In genomic region chr1:35187816-35188342, GRCh38 we compare ENCODE assay signal across 18 cellular contexts. TPM values are rescaled to one million over a fixed set of nuclear protein-coding genes. Genes with fewer than 3 reads are reported as not detected.
DNase-seq lines count a peak whose midpoint lies in the region; ATAC-seq, FAIRE-seq and TF ChIP-seq lines count a peak whose summit lies in the region.
"Had no signal": no experiment of that assay in that cellular context is flagged by ENCODE, and none has a peak within 500 bp of the region (broad histone marks: within the 10 kb centered on the region; RNA-seq: fewer than 3 reads in every experiment).

No MANE protein-coding gene starts in this region.

- no peaks in the 10 kb centered on the region for H3K9me3 Mint-ChIP-seq in CD8-positive, alpha-beta memory T cell
- no peaks in the 10 kb centered on the region; the same call in 1 of the 2 replicates for H3K9me3 Mint-ChIP-seq in HFFc6
- no peaks in the 10 kb centered on the region for H3K9me3 Mint-ChIP-seq in astrocyte (ENCODE audit: unreplicated experiment)

- 60 to 70% methylated on average over 7 of the region's 7 CpGs for WGBS in upper lobe of left lung, 2 donors

- POLR2A ChIA-PET in CD8-positive, alpha-beta memory T cell (lab: Charles Lee): no interaction called here

- no peaks in the 10 kb centered on the region for H3K9me2 ChIP-seq in neural cell (ENCODE audit: insufficient read depth, low read length)

- peaks cover 83% of the 10 kb centered on the region for H3K36me3 ChIP-seq in CD8-positive, alpha-beta memory T cell (ENCODE audit: insufficient read depth, low read length)
- H3K36me3 ChIP-seq in astrocyte (ENCODE audit: insufficient read depth, low read length) (peaks cover 83% of the 10 kb centered on the region), neural cell (ENCODE audit: insufficient read depth, low read length) (peaks cover 39% of the 10 kb centered on the region), upper lobe of left lung (peaks cover 59 to 86% (median 79%) of the 10 kb centered on the region in 4 donors)

- H3K27me3 Mint-ChIP-seq in CD8-positive, alpha-beta memory T cell: peaks cover 0 to 4% of the 10 kb centered on the region in 2 donors
- H3K27me3 Mint-ChIP-seq in HFFc6 (ENCODE audit: insufficient read depth): peaks cover 12% of the 10 kb centered on the region
- H3K27me3 Mint-ChIP-seq in astrocyte (ENCODE audit: low read depth, unreplicated experiment): no peaks in the 10 kb centered on the region

- CTCF ChIA-PET in CD8-positive, alpha-beta memory T cell (lab: Charles Lee): no interaction called here

- no peak for DNase-seq in CD8-positive, alpha-beta memory T cell
- DNase-seq in HFFc6 (no peak), astrocyte (ENCODE audit: low read depth) (no peak), OCI-M1 (lab: John Stamatoyannopoulos, UW) (no peak), upper lobe of left lung (no peak), dedifferentiated amniotic fluid mesenchymal stem cell (ENCODE audit: extremely low spot score) (no peak)
- DNase-seq: activated CD8-positive, alpha-beta memory T cell treated with anti-CD3 and anti-CD28 coated beads, Interleukin-2, amount 50 U/mL, for 4 hours; heart left ventricle; KG1; NCI-H1694 treated with DMSO at 0.1 percent for 48 hours; NCI-H69; testis had no signal

- H4K20me1 ChIP-seq in astrocyte (ENCODE audit: insufficient read depth, low read length) (peaks cover 90% of the 10 kb centered on the region), neural cell (ENCODE audit: insufficient read depth) (peaks cover 87% of the 10 kb centered on the region)

- H3K27ac Mint-ChIP-seq in CD8-positive, alpha-beta memory T cell: peak overlapping the region in 7 of 8 donors; percentile 5 to 96 (median 79)
- H3K27ac Mint-ChIP-seq in HFFc6 (peak overlapping the region; percentile 42), astrocyte (ENCODE audit: unreplicated experiment) (no peak overlapping the region)

- peaks cover 67% of the 10 kb centered on the region for H3K4me1 ChIP-seq in CD8-positive, alpha-beta memory T cell (ENCODE audit: insufficient read depth, low read length)
- H3K4me1 ChIP-seq in astrocyte (ENCODE audit: insufficient read depth, low read length) (peaks cover 19% of the 10 kb centered on the region), upper lobe of left lung (peaks cover 46 to 74% (median 58%) of the 10 kb centered on the region in 4 donors)

- no peak for FAIRE-seq in astrocyte (lab: Jason Lieb, UNC)
- FAIRE-seq: D721Med, TTC549 had no signal

- H3K4me2 ChIP-seq in astrocyte (ENCODE audit: low read length) (peak overlapping the region; percentile 95), neural cell (ENCODE audit: low read length) (peak overlapping the region; percentile 56)

- peak overlapping the region; percentile 4 to 58 (median 16) for H3K4me3 Mint-ChIP-seq in CD8-positive, alpha-beta memory T cell
- H3K4me3 Mint-ChIP-seq in HFFc6 (peak overlapping the region; percentile 1), astrocyte (ENCODE audit: unreplicated experiment) (peak overlapping the region; percentile 2)

- H3F3A ChIP-seq in neural cell (ENCODE audit: insufficient read depth, low read length, poor library complexity, severe bottlenecking): peaks cover 3% of the 10 kb centered on the region

- no peak overlapping the region for H3K9ac ChIP-seq in astrocyte (ENCODE audit: low read length)
- no peak overlapping the region for H3K9ac ChIP-seq in neural cell (ENCODE audit: low read length)

- no peaks in the 10 kb centered on the region for H3K27me3 ChIP-seq in CD8-positive, alpha-beta memory T cell (ENCODE audit: insufficient read depth, low read length, poor library complexity, severe bottlenecking)
- H3K27me3 ChIP-seq in astrocyte (ENCODE audit: insufficient read depth, low read length): no peaks in the 10 kb centered on the region
- H3K27me3 ChIP-seq in neural cell (ENCODE audit: insufficient read depth, low read depth, low read length): no peaks in the 10 kb centered on the region
- no peaks in the 10 kb centered on the region for H3K27me3 ChIP-seq in upper lobe of left lung
- H3K27me3 ChIP-seq: body of pancreas, heart left ventricle, testis had no signal

- no peak for ATAC-seq in upper lobe of left lung (ENCODE audit: low FRiP score in 2 of 2)
- ATAC-seq: body of pancreas, heart left ventricle had no signal

- no peak for TF ChIP-seq CTCF in HFFc6 (IDR thresholded peaks at IDR 0.05)
- no peak for TF ChIP-seq CTCF in astrocyte (IDR thresholded peaks at IDR 0.05; ENCODE audit: insufficient read depth, low read depth, low read length)
- no peak for TF ChIP-seq CTCF in neural cell (IDR thresholded peaks at IDR 0.05; ENCODE audit: poor library complexity, severe bottlenecking)
- no peak for TF ChIP-seq CTCF in upper lobe of left lung (IDR thresholded peaks at IDR 0.05)

- H2AFZ ChIP-seq in astrocyte (ENCODE audit: low read depth, low read length): no peak overlapping the region
- no peak overlapping the region for H2AFZ ChIP-seq in neural cell (ENCODE audit: low read depth, low read length)

- H3K79me2 ChIP-seq in astrocyte (ENCODE audit: insufficient read depth, low read length): peaks cover 100% of the 10 kb centered on the region
- peaks cover 97% of the 10 kb centered on the region for H3K79me2 ChIP-seq in neural cell (replicated peaks; ENCODE audit: insufficient read depth, low read length)

- H3K36me3 Mint-ChIP-seq in CD8-positive, alpha-beta memory T cell: peaks cover 54 to 91% (median 56%) of the 10 kb centered on the region in 3 donors
- H3K36me3 Mint-ChIP-seq in HFFc6 (ENCODE audit: low read depth): peaks cover 88% of the 10 kb centered on the region
- H3K36me3 Mint-ChIP-seq in astrocyte (ENCODE audit: low read depth, unreplicated experiment): peaks cover 32% of the 10 kb centered on the region

- H3K4me3 ChIP-seq in CD8-positive, alpha-beta memory T cell (ENCODE audit: low read length): no peak overlapping the region
- H3K4me3 ChIP-seq in astrocyte (ENCODE audit: insufficient read depth, low read depth, low read length) (no peak overlapping the region), neural cell (ENCODE audit: low read length) (peak overlapping the region; percentile 82), upper lobe of left lung (no peak overlapping the region)
- H3K4me3 ChIP-seq: body of pancreas, heart left ventricle, testis had no signal

- no peak overlapping the region for H3K27ac ChIP-seq in CD8-positive, alpha-beta memory T cell (ENCODE audit: low read depth, low read length)
- H3K27ac ChIP-seq in astrocyte (ENCODE audit: low read depth, low read length) (no peak overlapping the region), neural cell (ENCODE audit: low read length) (no peak overlapping the region), upper lobe of left lung (no peak overlapping the region)
- H3K27ac ChIP-seq: epithelial cell of prostate, heart left ventricle, skin epidermis, testis had no signal

- H3K9me3 ChIP-seq in CD8-positive, alpha-beta memory T cell (ENCODE audit: low read length): no peaks in the 10 kb centered on the region
- H3K9me3 ChIP-seq in astrocyte (ENCODE audit: insufficient read depth, low read depth, low read length) (no peaks in the 10 kb centered on the region), neural cell (ENCODE audit: low read length) (no peaks in the 10 kb centered on the region), upper lobe of left lung (no peaks in the 10 kb centered on the region)
- H3K9me3 ChIP-seq: body of pancreas, heart left ventricle, testis had no signal

- TF ChIP-seq RAD21 in neural cell (conservative IDR thresholded peaks at IDR 0.05): no peak

- TF ChIP-seq EP300 in neural cell (conservative IDR thresholded peaks at IDR 0.05; ENCODE audit: poor library complexity, severe bottlenecking): no peak
- TF ChIP-seq EP300 in upper lobe of left lung (IDR thresholded peaks at IDR 0.05): no peak

- H3K4me1 Mint-ChIP-seq in CD8-positive, alpha-beta memory T cell: peaks cover 82 to 91% (median 85%) of the 10 kb centered on the region in 3 donors
- peaks cover 74% of the 10 kb centered on the region for H3K4me1 Mint-ChIP-seq in HFFc6 (ENCODE audit: low read depth)
- H3K4me1 Mint-ChIP-seq in astrocyte (ENCODE audit: low read depth, unreplicated experiment): peaks cover 42% of the 10 kb centered on the region

- no peak for TF ChIP-seq POLR2A in upper lobe of left lung (IDR thresholded peaks at IDR 0.05)

TF ChIP-seq in neural cell, 6 proteins besides CTCF, POLR2A, EP300 and RAD21 (continues in another document):
- TF ChIP-seq MXI1 (conservative IDR thresholded peaks at IDR 0.05; ENCODE audit: poor library complexity, severe bottlenecking) (no peak), EZH2 (IDR thresholded peaks at IDR 0.05; ENCODE audit: borderline replicate concordance, insufficient read depth, low read length, poor library complexity, severe bottlenecking) (no peak), SMC3 (conservative IDR thresholded peaks at IDR 0.05; ENCODE audit: poor library complexity) (no peak), TAF1 (IDR thresholded peaks at IDR 0.05; ENCODE audit: low read depth) (no peak), POLR2AphosphoS5 (IDR thresholded peaks at IDR 0.05) (no peak)

RNA-seq across cellular contexts. Expression of gene SFPQ, which starts 5.1 kb away (rescaled TPM):
- 100 to 1,000 TPM; 349 to 360 TPM for total RNA-seq in CD8-positive, alpha-beta memory T cell
- polyA plus RNA-seq in CD8-positive, alpha-beta memory T cell: 168 TPM
- total RNA-seq in HFFc6 (2021; fragmentation: NEBNext Ultra II Directional; extraction: Animal tissue kit (Norgen Biotek cat#: 25700)): 100 to 1,000 TPM; 144 to 254 (median 222) TPM
- 168 and 209 TPM in 2 replicates for total RNA-seq in astrocyte
- polyA plus RNA-seq in neural cell: 1,073 and 1,127 TPM in 2 replicates
- 557 and 649 TPM in 2 replicates for polyA minus RNA-seq in neural cell
- 100 to 1,000 TPM; 154 to 526 (median 209) TPM for total RNA-seq in upper lobe of left lung
